ENCODE assay signal across 8 cellular contexts in genomic region chr14:73458219-73458976, GRCh38. TPM values are rescaled to one million over a fixed set of nuclear protein-coding genes. Genes with fewer than 3 reads are reported as not detected.
DNase-seq lines count a peak whose midpoint lies in the region; ATAC-seq and TF ChIP-seq lines count a peak whose summit lies in the region.

TSS of gene NUMB (minus strand) at chr14:73458546. CDS start at chr14:73355751, 102,795 bp downstream.

- CTCF ChIA-PET in activated CD4-positive, alpha-beta T cell treated with anti-CD3 and anti-CD28 coated beads, Interleukin-2, amount 10 ng/mL, durations not matched to agents 7 days and 5 days (lab: Charles Lee): interaction anchor here (0.6 to 1.7 kb wide), 7 partner anchors 9 to 942 kb away, joined by 3 to 21 read pairs (median 3); no protein-coding TSS in a partner anchor

- peak within 1 kb of the TSS; percentile 93 for H3K27ac Mint-ChIP-seq in activated CD4-positive, alpha-beta T cell treated with anti-CD3 and anti-CD28 coated beads, Interleukin-2, amount 10 ng/mL, durations not matched to agents 7 days and 5 days

- H3K36me3 Mint-ChIP-seq in activated CD4-positive, alpha-beta T cell treated with anti-CD3 and anti-CD28 coated beads, Interleukin-2, amount 10 ng/mL, durations not matched to agents 7 days and 5 days (ENCODE audit: low read depth): peaks cover 4% of the 10 kb centered on the region

- TF ChIP-seq CTCF in coronary artery (IDR thresholded peaks at IDR 0.05): no peak

- peak within 1 kb of the TSS; percentile 89 to 96 (median 93) for H3K9ac ChIP-seq in BLaER1 treated with 17β-estradiol and CSF1 and Interleukin-3, amounts not matched to agents 10 nM and 100 nM

- DNase-seq in NCI-H69 (lab: John Stamatoyannopoulos, UW) (peak; percentile 100), coronary artery (ENCODE audit: low spot score) (peak; percentile 98), left colon (peak; percentile 96 to 99)
- peak; percentile 99 for DNase-seq in activated CD4-positive, alpha-beta T cell treated with anti-CD3 and anti-CD28 coated beads, Interleukin-2, amount 10 ng/mL, durations not matched to agents 7 days and 5 days
- DNase-seq in stimulated activated CD4-positive, alpha-beta T cell treated with anti-CD3 and anti-CD28 coated beads, Interleukin-1b, Interleukin-23, amount 100 ng/mL, for 48 hours: peak; percentile 98

- no peaks in the 10 kb centered on the region for H3K27me3 ChIP-seq in BLaER1 treated with 17β-estradiol and CSF1 and Interleukin-3, amounts not matched to agents 10 nM and 100 nM

- H3K4me3 ChIP-seq in BLaER1 treated with 17β-estradiol and CSF1 and Interleukin-3, amounts not matched to agents 10 nM and 100 nM: peak within 1 kb of the TSS; percentile 96 to 100 (median 98)
- peak within 1 kb of the TSS; percentile 95 for H3K4me3 ChIP-seq in coronary artery

- H4K20me1 ChIP-seq in BLaER1 treated with 17β-estradiol and CSF1 and Interleukin-3, amounts not matched to agents 10 nM and 100 nM: peaks cover 16 to 43% (median 37%) of the 10 kb centered on the region in 11 experiments; a peak in 20 of 22 replicates

- H3K4me3 Mint-ChIP-seq in activated CD4-positive, alpha-beta T cell treated with anti-CD3 and anti-CD28 coated beads, Interleukin-2, amount 10 ng/mL, durations not matched to agents 7 days and 5 days: peak within 1 kb of the TSS; percentile 95

- H3K4me1 Mint-ChIP-seq in activated CD4-positive, alpha-beta T cell treated with anti-CD3 and anti-CD28 coated beads, Interleukin-2, amount 10 ng/mL, durations not matched to agents 7 days and 5 days: peaks cover 44% of the 10 kb centered on the region

- no peaks in the 10 kb centered on the region for H3K9me3 ChIP-seq in BLaER1 treated with 17β-estradiol and CSF1 and Interleukin-3, amounts not matched to agents 10 nM and 100 nM (replicated peaks in 1 of 11)

- H3K4me1 ChIP-seq in BLaER1 treated with 17β-estradiol and CSF1 and Interleukin-3, amounts not matched to agents 10 nM and 100 nM: peaks cover 41 to 80% (median 71%) of the 10 kb centered on the region in 10 experiments

- no peaks in the 10 kb centered on the region for H3K27me3 Mint-ChIP-seq in activated CD4-positive, alpha-beta T cell treated with anti-CD3 and anti-CD28 coated beads, Interleukin-2, amount 10 ng/mL, durations not matched to agents 7 days and 5 days

- no peaks in the 10 kb centered on the region; a peak in 1 of 22 replicates for H3K36me3 ChIP-seq in BLaER1 treated with 17β-estradiol and CSF1 and Interleukin-3, amounts not matched to agents 10 nM and 100 nM

- ATAC-seq in GM19328 (IDR thresholded peaks at IDR 0.05; ENCODE audit: unreplicated experiment) (peak; percentile 96), HG03520 (IDR thresholded peaks at IDR 0.05; ENCODE audit: unreplicated experiment) (peak; percentile 93), left colon (peak; percentile 77)

- POLR2A ChIA-PET in activated CD4-positive, alpha-beta T cell treated with anti-CD3 and anti-CD28 coated beads, Interleukin-2, amount 10 ng/mL, durations not matched to agents 7 days and 5 days (lab: Charles Lee): interaction anchor here (0.6 kb wide), 1 partner anchor 322 kb away, joined by 4 read pairs; the partner anchor contains the start of gene PSEN1

- H3K9me3 Mint-ChIP-seq in activated CD4-positive, alpha-beta T cell treated with anti-CD3 and anti-CD28 coated beads, Interleukin-2, amount 10 ng/mL, durations not matched to agents 7 days and 5 days: no peaks in the 10 kb centered on the region

- intact Hi-C loops in left colon (cut with DNase I, micrococcal nuclease): no loop called here

- H3K4me2 ChIP-seq in BLaER1 treated with 17β-estradiol and CSF1 and Interleukin-3, amounts not matched to agents 10 nM and 100 nM: peak within 1 kb of the TSS; percentile 82 to 99 (median 97)

- H3K27ac ChIP-seq in BLaER1 treated with 17β-estradiol and CSF1 and Interleukin-3, amounts not matched to agents 10 nM and 100 nM: peak within 1 kb of the TSS; percentile 82 to 95 (median 88)
- peak within 1 kb of the TSS; percentile 85 to 94 for H3K27ac ChIP-seq in coronary artery

RNA-seq across cellular contexts. Expression of gene NUMB, which starts in this region (rescaled TPM):
- total RNA-seq in activated CD4-positive, alpha-beta T cell treated with anti-CD3 and anti-CD28 coated beads, Interleukin-2, amount 10 ng/mL, durations not matched to agents 7 days and 5 days: 10 to 100 TPM; 39.6 to 49.6 TPM
- total RNA-seq in left colon: 100 to 1,000 TPM; 105 to 114 TPM

Comparison
In these comparisons a context has a peak if more than half of its experiments do, and no peak if none do; other contexts are left out.
1. Peak in every context shown above with its lines: DNase-seq, ATAC-seq, H3K4me3 ChIP-seq and H3K27ac ChIP-seq.